4 cellular contexts compared by ENCODE assay signal in the genomic region with DNA sequence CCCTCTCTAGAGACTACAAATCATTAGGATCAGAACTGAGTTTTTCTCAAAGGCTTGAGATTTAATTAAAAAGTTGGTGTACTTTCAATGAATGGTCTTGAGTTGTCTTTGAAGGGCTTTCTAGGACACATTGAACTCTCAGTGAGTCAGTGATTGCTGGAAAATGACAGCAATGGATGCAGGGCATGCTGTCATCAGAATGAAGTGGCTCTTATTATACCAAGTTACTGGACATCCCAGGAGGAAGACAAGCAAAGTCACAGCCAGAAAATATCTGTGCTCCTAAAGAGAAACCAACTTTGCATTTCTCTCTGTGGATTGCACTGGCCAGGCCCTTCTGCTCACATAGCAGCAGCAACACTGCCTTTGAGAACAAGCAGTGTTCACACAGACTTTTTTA.
"Had no signal": no experiment of that assay in that cellular context is flagged by ENCODE, and none has a peak within 500 bp of the region (broad histone marks: within the 10 kb centered on the region; RNA-seq: fewer than 3 reads in every experiment).

No MANE protein-coding gene starts in this region.

- H3K9me3 Mint-ChIP-seq: GM23338 had no signal

- ATAC-seq: GM23338 had no signal

- DNase-seq: H9, HCEC 1CT, IMR-90 had no signal

- H3K4me3 Mint-ChIP-seq: GM23338, H9 had no signal

- H3K27ac Mint-ChIP-seq: GM23338 had no signal
